1 cellular context compared by ENCODE assay signal in the genomic region with DNA sequence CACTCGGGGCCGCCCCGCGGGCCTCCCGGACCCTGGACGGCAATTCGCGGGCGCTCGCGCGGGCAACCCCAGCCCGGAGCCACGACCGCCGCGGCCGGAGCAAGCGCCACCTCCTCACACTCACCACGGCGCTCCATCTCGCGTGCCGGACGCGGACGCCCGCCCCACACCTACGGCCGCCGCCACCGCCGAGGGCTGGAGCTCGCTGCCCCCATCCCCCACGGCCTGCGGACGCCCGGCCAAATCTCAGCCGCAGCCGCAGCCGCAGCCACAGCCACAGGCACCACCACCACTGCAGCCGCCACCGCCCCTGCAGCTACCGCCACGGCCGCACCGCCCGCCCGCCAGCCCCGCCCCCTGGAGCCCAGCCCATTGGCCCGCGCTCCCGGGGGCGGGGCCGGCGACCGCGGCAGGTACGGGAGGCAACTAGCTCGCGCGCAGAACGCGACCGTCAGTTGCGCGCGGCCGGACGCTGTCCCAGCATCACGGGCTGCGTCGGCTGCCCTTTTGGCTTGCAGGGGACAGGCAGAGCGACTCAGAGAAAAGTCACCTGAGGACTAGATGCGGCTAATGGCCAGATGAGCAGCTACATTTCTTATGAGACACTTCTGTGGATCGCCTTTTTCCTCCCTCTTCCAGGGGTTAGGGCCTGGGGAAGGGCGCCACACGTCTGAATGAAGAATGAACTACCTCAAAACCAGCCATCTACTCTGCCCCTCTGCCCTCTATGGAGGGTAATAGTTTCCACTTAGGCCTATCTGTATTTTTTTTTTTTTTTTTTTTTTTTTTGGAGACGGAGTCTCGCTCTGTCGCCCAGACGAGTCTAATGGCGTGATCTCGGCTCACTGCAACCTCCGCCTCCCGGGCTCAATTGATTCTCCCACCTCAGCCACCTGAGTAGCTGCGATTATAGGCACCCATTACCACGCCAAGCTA.
TF ChIP-seq lines count a peak whose summit lies in the region.

A gene with protein sequence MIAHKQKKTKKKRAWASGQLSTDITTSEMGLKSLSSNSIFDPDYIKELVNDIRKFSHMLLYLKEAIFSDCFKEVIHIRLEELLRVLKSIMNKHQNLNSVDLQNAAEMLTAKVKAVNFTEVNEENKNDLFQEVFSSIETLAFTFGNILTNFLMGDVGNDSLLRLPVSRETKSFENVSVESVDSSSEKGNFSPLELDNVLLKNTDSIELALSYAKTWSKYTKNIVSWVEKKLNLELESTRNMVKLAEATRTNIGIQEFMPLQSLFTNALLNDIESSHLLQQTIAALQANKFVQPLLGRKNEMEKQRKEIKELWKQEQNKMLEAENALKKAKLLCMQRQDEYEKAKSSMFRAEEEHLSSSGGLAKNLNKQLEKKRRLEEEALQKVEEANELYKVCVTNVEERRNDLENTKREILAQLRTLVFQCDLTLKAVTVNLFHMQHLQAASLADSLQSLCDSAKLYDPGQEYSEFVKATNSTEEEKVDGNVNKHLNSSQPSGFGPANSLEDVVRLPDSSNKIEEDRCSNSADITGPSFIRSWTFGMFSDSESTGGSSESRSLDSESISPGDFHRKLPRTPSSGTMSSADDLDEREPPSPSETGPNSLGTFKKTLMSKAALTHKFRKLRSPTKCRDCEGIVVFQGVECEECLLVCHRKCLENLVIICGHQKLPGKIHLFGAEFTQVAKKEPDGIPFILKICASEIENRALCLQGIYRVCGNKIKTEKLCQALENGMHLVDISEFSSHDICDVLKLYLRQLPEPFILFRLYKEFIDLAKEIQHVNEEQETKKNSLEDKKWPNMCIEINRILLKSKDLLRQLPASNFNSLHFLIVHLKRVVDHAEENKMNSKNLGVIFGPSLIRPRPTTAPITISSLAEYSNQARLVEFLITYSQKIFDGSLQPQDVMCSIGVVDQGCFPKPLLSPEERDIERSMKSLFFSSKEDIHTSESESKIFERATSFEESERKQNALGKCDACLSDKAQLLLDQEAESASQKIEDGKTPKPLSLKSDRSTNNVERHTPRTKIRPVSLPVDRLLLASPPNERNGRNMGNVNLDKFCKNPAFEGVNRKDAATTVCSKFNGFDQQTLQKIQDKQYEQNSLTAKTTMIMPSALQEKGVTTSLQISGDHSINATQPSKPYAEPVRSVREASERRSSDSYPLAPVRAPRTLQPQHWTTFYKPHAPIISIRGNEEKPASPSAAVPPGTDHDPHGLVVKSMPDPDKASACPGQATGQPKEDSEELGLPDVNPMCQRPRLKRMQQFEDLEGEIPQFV (minus strand): TSS at position 294 of the 936 bp plus-strand sequence. CDS start 5,973 bp downstream, outside the sequence.

TF ChIP-seq in HepG2, 621 proteins besides CTCF, POLR2A, EP300 and RAD21 (continued from another document and continues in another):
- TF ChIP-seq, protein P1, sequence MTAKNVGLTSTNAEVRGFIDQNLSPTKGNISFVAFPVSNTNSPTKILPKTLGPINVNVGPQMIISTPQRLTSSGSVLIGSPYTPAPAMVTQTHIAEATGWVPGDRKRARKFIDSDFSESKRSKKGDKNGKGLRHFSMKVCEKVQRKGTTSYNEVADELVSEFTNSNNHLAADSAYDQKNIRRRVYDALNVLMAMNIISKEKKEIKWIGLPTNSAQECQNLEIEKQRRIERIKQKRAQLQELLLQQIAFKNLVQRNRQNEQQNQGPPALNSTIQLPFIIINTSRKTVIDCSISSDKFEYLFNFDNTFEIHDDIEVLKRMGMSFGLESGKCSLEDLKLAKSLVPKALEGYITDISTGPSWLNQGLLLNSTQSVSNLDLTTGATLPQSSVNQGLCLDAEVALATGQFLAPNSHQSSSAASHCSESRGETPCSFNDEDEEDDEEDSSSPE (CRISPR knock-in tag; IDR thresholded peaks at IDR 0.05): peak; percentile 60
- TF ChIP-seq GPN1 (CRISPR knock-in tag; IDR thresholded peaks at IDR 0.05; ENCODE audit: borderline replicate concordance) (no peak), ONECUT2 (CRISPR knock-in tag; IDR thresholded peaks at IDR 0.05) (no peak), HMG20A (CRISPR knock-in tag; IDR thresholded peaks at IDR 0.05; ENCODE audit: borderline replicate concordance) (no peak), ZNF768 (CRISPR knock-in tag; IDR thresholded peaks at IDR 0.05) (peak; percentile 53; the same call in 1 of the 2 replicates), RORA (CRISPR knock-in tag; IDR thresholded peaks at IDR 0.05) (no peak), NR2F6 (IDR thresholded peaks at IDR 0.05) (no peak), NR2F6 (CRISPR knock-in tag; IDR thresholded peaks at IDR 0.05) (peak; percentile 26; the same call in 1 of the 2 replicates), PHF20 (CRISPR knock-in tag; IDR thresholded peaks at IDR 0.05) (peak; percentile 63), SP5 (CRISPR knock-in tag; IDR thresholded peaks at IDR 0.05; ENCODE audit: borderline replicate concordance, low read depth) (peak; percentile 27; the same call in 1 of the 2 replicates), NAIF1 (CRISPR knock-in tag; IDR thresholded peaks at IDR 0.05; ENCODE audit: borderline replicate concordance) (peak; percentile 84; the same call in 1 of the 2 replicates), ZNF563 (CRISPR knock-in tag; IDR thresholded peaks at IDR 0.05) (peak; percentile 50), ZNF598 (CRISPR knock-in tag; IDR thresholded peaks at IDR 0.05; ENCODE audit: borderline replicate concordance) (0 out of 2 replicates have a peak, but pooled peaks have one; percentile 24), ZFY (CRISPR knock-in tag; IDR thresholded peaks at IDR 0.05) (peak; percentile 60), ELF4 (CRISPR knock-in tag; IDR thresholded peaks at IDR 0.05; ENCODE audit: borderline replicate concordance) (no peak), SMYD3 (CRISPR knock-in tag; IDR thresholded peaks at IDR 0.05) (no peak), MEF2D (CRISPR knock-in tag; IDR thresholded peaks at IDR 0.05) (no peak), MATR3 (CRISPR knock-in tag; IDR thresholded peaks at IDR 0.05) (no peak), MXI1 (IDR thresholded peaks at IDR 0.05; ENCODE audit: borderline replicate concordance, low read depth, low read length) (peak; percentile 72; the same call in 1 of the 3 replicates), GZF1 (CRISPR knock-in tag; IDR thresholded peaks at IDR 0.05) (no peak), AHR (CRISPR knock-in tag; IDR thresholded peaks at IDR 0.05) (no peak), MAF1 (CRISPR knock-in tag; IDR thresholded peaks at IDR 0.05; ENCODE audit: borderline replicate concordance) (no peak), KDM5A (IDR thresholded peaks at IDR 0.05; ENCODE audit: borderline replicate concordance, low read length) (peak; percentile 36; the same call in 1 of the 2 replicates), GLI4 (CRISPR knock-in tag; IDR thresholded peaks at IDR 0.05; ENCODE audit: borderline replicate concordance) (0 out of 2 replicates have a peak, but pooled peaks have one; percentile 49), SCMH1 (CRISPR knock-in tag; IDR thresholded peaks at IDR 0.05; ENCODE audit: borderline replicate concordance) (no peak), TEAD3 (CRISPR knock-in tag; optimal IDR thresholded peaks at IDR 0.05; ENCODE audit: borderline replicate concordance) (peak; percentile 45), NBN (conservative IDR thresholded peaks at IDR 0.05) (no peak), ZNF850 (CRISPR knock-in tag; conservative IDR thresholded peaks at IDR 0.05) (no peak), ZNF160 (CRISPR knock-in tag; IDR thresholded peaks at IDR 0.05) (peak; percentile 86; the same call in 1 of the 2 replicates), HCFC1 (IDR thresholded peaks at IDR 0.05; ENCODE audit: low read depth, low read length) (no peak), STAG1 (CRISPR knock-in tag; IDR thresholded peaks at IDR 0.05) (peak; percentile 34), CBFB (CRISPR knock-in tag; IDR thresholded peaks at IDR 0.05) (no peak), ZNF383 (CRISPR knock-in tag; IDR thresholded peaks at IDR 0.05; ENCODE audit: borderline replicate concordance) (no peak), AKAP8 (CRISPR knock-in tag; IDR thresholded peaks at IDR 0.05) (peak; percentile 82)
- TF ChIP-seq, protein P2, sequence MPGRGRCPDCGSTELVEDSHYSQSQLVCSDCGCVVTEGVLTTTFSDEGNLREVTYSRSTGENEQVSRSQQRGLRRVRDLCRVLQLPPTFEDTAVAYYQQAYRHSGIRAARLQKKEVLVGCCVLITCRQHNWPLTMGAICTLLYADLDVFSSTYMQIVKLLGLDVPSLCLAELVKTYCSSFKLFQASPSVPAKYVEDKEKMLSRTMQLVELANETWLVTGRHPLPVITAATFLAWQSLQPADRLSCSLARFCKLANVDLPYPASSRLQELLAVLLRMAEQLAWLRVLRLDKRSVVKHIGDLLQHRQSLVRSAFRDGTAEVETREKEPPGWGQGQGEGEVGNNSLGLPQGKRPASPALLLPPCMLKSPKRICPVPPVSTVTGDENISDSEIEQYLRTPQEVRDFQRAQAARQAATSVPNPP (CRISPR knock-in tag; IDR thresholded peaks at IDR 0.05): peak; percentile 41; the same call in 1 of the 2 replicates
- TF ChIP-seq, protein P3, sequence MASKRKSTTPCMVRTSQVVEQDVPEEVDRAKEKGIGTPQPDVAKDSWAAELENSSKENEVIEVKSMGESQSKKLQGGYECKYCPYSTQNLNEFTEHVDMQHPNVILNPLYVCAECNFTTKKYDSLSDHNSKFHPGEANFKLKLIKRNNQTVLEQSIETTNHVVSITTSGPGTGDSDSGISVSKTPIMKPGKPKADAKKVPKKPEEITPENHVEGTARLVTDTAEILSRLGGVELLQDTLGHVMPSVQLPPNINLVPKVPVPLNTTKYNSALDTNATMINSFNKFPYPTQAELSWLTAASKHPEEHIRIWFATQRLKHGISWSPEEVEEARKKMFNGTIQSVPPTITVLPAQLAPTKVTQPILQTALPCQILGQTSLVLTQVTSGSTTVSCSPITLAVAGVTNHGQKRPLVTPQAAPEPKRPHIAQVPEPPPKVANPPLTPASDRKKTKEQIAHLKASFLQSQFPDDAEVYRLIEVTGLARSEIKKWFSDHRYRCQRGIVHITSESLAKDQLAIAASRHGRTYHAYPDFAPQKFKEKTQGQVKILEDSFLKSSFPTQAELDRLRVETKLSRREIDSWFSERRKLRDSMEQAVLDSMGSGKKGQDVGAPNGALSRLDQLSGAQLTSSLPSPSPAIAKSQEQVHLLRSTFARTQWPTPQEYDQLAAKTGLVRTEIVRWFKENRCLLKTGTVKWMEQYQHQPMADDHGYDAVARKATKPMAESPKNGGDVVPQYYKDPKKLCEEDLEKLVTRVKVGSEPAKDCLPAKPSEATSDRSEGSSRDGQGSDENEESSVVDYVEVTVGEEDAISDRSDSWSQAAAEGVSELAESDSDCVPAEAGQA (IDR thresholded peaks at IDR 0.05; ENCODE audit: low read depth): no peak
- TF ChIP-seq, protein P3 (CRISPR knock-in tag; IDR thresholded peaks at IDR 0.05; ENCODE audit: borderline replicate concordance): no peak
- TF ChIP-seq, protein P4, sequence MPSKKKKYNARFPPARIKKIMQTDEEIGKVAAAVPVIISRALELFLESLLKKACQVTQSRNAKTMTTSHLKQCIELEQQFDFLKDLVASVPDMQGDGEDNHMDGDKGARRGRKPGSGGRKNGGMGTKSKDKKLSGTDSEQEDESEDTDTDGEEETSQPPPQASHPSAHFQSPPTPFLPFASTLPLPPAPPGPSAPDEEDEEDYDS (CRISPR knock-in tag; IDR thresholded peaks at IDR 0.05): 0 out of 2 replicates have a peak, but pooled peaks have one; percentile 16
- TF ChIP-seq, protein P5, sequence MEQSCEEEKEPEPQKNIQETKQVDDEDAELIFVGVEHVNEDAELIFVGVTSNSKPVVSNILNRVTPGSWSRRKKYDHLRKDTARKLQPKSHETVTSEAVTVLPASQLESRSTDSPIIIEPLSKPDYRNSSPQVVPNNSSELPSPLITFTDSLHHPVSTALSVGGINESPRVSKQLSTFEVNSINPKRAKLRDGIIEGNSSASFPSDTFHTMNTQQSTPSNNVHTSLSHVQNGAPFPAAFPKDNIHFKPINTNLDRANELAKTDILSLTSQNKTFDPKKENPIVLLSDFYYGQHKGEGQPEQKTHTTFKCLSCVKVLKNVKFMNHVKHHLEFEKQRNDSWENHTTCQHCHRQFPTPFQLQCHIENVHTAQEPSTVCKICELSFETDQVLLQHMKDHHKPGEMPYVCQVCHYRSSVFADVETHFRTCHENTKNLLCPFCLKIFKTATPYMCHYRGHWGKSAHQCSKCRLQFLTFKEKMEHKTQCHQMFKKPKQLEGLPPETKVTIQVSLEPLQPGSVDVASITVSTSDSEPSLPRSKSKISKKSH (CRISPR knock-in tag; IDR thresholded peaks at IDR 0.05; ENCODE audit: borderline replicate concordance): no peak
- TF ChIP-seq, protein P6, sequence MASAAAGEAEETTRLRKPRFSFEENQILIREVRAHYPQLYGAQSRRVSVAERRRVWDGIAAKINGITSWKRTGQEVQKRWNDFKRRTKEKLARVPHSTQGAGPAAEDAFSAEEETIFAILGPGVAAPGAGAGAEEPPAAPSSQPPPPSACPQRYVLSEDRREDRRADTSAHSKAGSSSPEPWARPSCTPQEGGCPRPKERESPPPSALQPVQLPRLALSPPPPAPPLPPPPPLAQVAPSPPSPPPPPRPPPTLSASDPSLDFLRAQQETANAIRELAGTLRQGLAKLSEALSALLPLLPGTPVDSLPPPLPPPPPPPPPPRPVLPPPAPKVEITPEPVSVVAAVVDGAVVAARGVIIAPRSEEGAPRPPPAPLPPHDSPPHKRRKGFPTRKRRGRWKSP (CRISPR knock-in tag; IDR thresholded peaks at IDR 0.05): peak; percentile 14
- TF ChIP-seq, protein P7, sequence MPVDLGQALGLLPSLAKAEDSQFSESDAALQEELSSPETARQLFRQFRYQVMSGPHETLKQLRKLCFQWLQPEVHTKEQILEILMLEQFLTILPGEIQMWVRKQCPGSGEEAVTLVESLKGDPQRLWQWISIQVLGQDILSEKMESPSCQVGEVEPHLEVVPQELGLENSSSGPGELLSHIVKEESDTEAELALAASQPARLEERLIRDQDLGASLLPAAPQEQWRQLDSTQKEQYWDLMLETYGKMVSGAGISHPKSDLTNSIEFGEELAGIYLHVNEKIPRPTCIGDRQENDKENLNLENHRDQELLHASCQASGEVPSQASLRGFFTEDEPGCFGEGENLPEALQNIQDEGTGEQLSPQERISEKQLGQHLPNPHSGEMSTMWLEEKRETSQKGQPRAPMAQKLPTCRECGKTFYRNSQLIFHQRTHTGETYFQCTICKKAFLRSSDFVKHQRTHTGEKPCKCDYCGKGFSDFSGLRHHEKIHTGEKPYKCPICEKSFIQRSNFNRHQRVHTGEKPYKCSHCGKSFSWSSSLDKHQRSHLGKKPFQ (CRISPR knock-in tag; IDR thresholded peaks at IDR 0.05; ENCODE audit: insufficient replicate concordance): no peak
